Comparison of ENCODE assay signal across 2 cellular contexts in genomic region chr21:35578350-35578782, GRCh38.
TF ChIP-seq lines count a peak whose summit lies in the region.

No MANE protein-coding gene starts in this region.

TF ChIP-seq in HEK293, 187 proteins besides CTCF, POLR2A, EP300 and RAD21 (continued from another document and continues in another):
- TF ChIP-seq ZNF324 (tag by site-specific recombination; IDR thresholded peaks at IDR 0.05): no peak
- TF ChIP-seq ZBTB21 (tag by site-specific recombination; IDR thresholded peaks at IDR 0.05): peak; percentile 47; the same call in 1 of the 2 replicates
- TF ChIP-seq PRDM6 (tag by site-specific recombination; IDR thresholded peaks at IDR 0.05): peak; percentile 63
- TF ChIP-seq ZBTB48 (tag by site-specific recombination; IDR thresholded peaks at IDR 0.05): no peak
- no peak for TF ChIP-seq ZBTB7A (tag by site-specific recombination; IDR thresholded peaks at IDR 0.05; ENCODE audit: low read depth)
- TF ChIP-seq ZNF202 (tag by site-specific recombination; IDR thresholded peaks at IDR 0.05; ENCODE audit: borderline replicate concordance): no peak
- peak; percentile 12; the same call in 1 of the 2 replicates for TF ChIP-seq ZFP69B (tag by site-specific recombination; IDR thresholded peaks at IDR 0.05)
- no peak for TF ChIP-seq ZNF626 (tag by site-specific recombination; IDR thresholded peaks at IDR 0.05)
- TF ChIP-seq FEZF1 (tag by site-specific recombination; IDR thresholded peaks at IDR 0.05): peak; percentile 84
- TF ChIP-seq ZNF623 (tag by site-specific recombination; IDR thresholded peaks at IDR 0.05): no peak
- TF ChIP-seq ZNF398 (tag by site-specific recombination; IDR thresholded peaks at IDR 0.05): 0 out of 2 replicates have a peak, but pooled peaks have one; percentile 12
- TF ChIP-seq ZNF140 (tag by site-specific recombination; IDR thresholded peaks at IDR 0.05): no peak
- peak; percentile 64 for TF ChIP-seq ZNF366 (tag by site-specific recombination; conservative IDR thresholded peaks at IDR 0.05)
- TF ChIP-seq ZNF10 (tag by site-specific recombination; IDR thresholded peaks at IDR 0.05): 0 out of 2 replicates have a peak, but pooled peaks have one; percentile 24
- peak; percentile 98 for TF ChIP-seq SP7 (tag by site-specific recombination; IDR thresholded peaks at IDR 0.05)
- TF ChIP-seq ZBTB1 (tag by site-specific recombination; IDR thresholded peaks at IDR 0.05): no peak
- no peak for TF ChIP-seq REPIN1 (tag by site-specific recombination; IDR thresholded peaks at IDR 0.05; ENCODE audit: low read depth)
- TF ChIP-seq BCL6B (tag by site-specific recombination; IDR thresholded peaks at IDR 0.05): peak; percentile 79
- TF ChIP-seq KLF8 (tag by site-specific recombination; IDR thresholded peaks at IDR 0.05): peak; percentile 70
- TF ChIP-seq ZIC2 (tag by site-specific recombination; IDR thresholded peaks at IDR 0.05): peak; percentile 60; the same call in 1 of the 2 replicates
- 0 out of 2 replicates have a peak, but pooled peaks have one; percentile 48 for TF ChIP-seq ZNF18 (tag by site-specific recombination; IDR thresholded peaks at IDR 0.05)
- TF ChIP-seq ZNF645 (tag by site-specific recombination; IDR thresholded peaks at IDR 0.05): 0 out of 2 replicates have a peak, but pooled peaks have one; percentile 22
- TF ChIP-seq ZNF394 (tag by site-specific recombination; IDR thresholded peaks at IDR 0.05; ENCODE audit: borderline replicate concordance): peak; percentile 68
- no peak for TF ChIP-seq ZSCAN30 (tag by site-specific recombination; IDR thresholded peaks at IDR 0.05)

TF ChIP-seq in HepG2, 621 proteins besides CTCF, POLR2A, EP300 and RAD21 (continued from another document):
- TF ChIP-seq ZNF407 (CRISPR knock-in tag; IDR thresholded peaks at IDR 0.05; ENCODE audit: not compliant biosample characterization) (no peak), EHMT2 (IDR thresholded peaks at IDR 0.05; ENCODE audit: borderline replicate concordance, low read depth, low read length) (no peak), TEAD2 (CRISPR knock-in tag; IDR thresholded peaks at IDR 0.05) (no peak), PATZ1 (CRISPR knock-in tag; IDR thresholded peaks at IDR 0.05) (no peak), HIC2 (CRISPR knock-in tag; IDR thresholded peaks at IDR 0.05; ENCODE audit: low read depth) (no peak), NPAS2 (CRISPR knock-in tag; IDR thresholded peaks at IDR 0.05; ENCODE audit: borderline replicate concordance) (no peak), FOXO4 (CRISPR knock-in tag; conservative IDR thresholded peaks at IDR 0.05) (no peak)
TF ChIP-seq in HepG2: peak in this region for 0.
